12 cellular contexts compared by ENCODE assay signal in genomic region chr22:18529416-18530145, GRCh38. TPM values are rescaled to one million over a fixed set of nuclear protein-coding genes. Genes with fewer than 3 reads are reported as not detected.
DNase-seq lines count a peak whose midpoint lies in the region; ATAC-seq and TF ChIP-seq lines count a peak whose summit lies in the region.
"Not testable (repeated sequence)": the region's sequence is repeated elsewhere in the genome, so short reads cannot be mapped to it uniquely, and the experiment has no call there.
"Had no signal": no experiment of that assay in that cellular context is flagged by ENCODE, and none has a peak within 500 bp of the region (broad histone marks: within the 10 kb centered on the region; RNA-seq: fewer than 3 reads in every experiment).

No MANE protein-coding gene starts in this region.

- not testable (repeated sequence) for DNase-seq in RWPE2 (ENCODE audit: low spot score); left colon
- DNase-seq in activated naive CD8-positive, alpha-beta T cell treated with anti-CD3 and anti-CD28 coated beads, Interleukin-2, amount 10 ng/mL, durations not matched to agents 7 days and 5 days, result peak; percentile 39
- peak; percentile 71 for DNase-seq in spleen

- not testable (repeated sequence) for H3K36me3 ChIP-seq in RWPE2 (ENCODE audit: low read depth); spleen

- not testable (repeated sequence) for H3K9me3 Mint-ChIP-seq in activated naive CD8-positive, alpha-beta T cell treated with anti-CD3 and anti-CD28 coated beads, Interleukin-2, amount 10 ng/mL, durations not matched to agents 7 days and 5 days

- not testable (repeated sequence) for H3K4me1 ChIP-seq in RWPE2 (ENCODE audit: insufficient read depth, poor library complexity, severe bottlenecking); spleen

- not testable (repeated sequence) for H3K27me3 Mint-ChIP-seq in activated naive CD8-positive, alpha-beta T cell treated with anti-CD3 and anti-CD28 coated beads, Interleukin-2, amount 10 ng/mL, durations not matched to agents 7 days and 5 days

- not testable (repeated sequence) for H3K4me3 Mint-ChIP-seq in activated naive CD8-positive, alpha-beta T cell treated with anti-CD3 and anti-CD28 coated beads, Interleukin-2, amount 10 ng/mL, durations not matched to agents 7 days and 5 days

- H3K4me1 Mint-ChIP-seq in activated naive CD8-positive, alpha-beta T cell treated with anti-CD3 and anti-CD28 coated beads, Interleukin-2, amount 10 ng/mL, durations not matched to agents 7 days and 5 days, result not testable (repeated sequence)

- peak; percentile 19 for ATAC-seq in GM18867 (IDR thresholded peaks at IDR 0.05; ENCODE audit: unreplicated experiment)
- peak; percentile 3 for ATAC-seq in GM21381 (IDR thresholded peaks at IDR 0.05; ENCODE audit: unreplicated experiment)
- ATAC-seq in HG02763 (IDR thresholded peaks at IDR 0.05; ENCODE audit: unreplicated experiment), result peak; percentile 28
- ATAC-seq in HG03196 (IDR thresholded peaks at IDR 0.05; ENCODE audit: unreplicated experiment), result peak; percentile 16
- peak; percentile 18 for ATAC-seq in RWPE2 (ENCODE audit: low read depth)
- peak; percentile 7 for ATAC-seq in activated naive CD8-positive, alpha-beta T cell treated with anti-CD3 and anti-CD28 coated beads, Interleukin-2, amount 10 ng/mL, durations not matched to agents 7 days and 5 days (ENCODE audit: low read depth)
- ATAC-seq in left colon, result peak; percentile 46

- POLR2A ChIA-PET in activated naive CD8-positive, alpha-beta T cell treated with anti-CD3 and anti-CD28 coated beads, Interleukin-2, amount 10 ng/mL, durations not matched to agents 7 days and 5 days (lab: Charles Lee), result not testable (repeated sequence)

- H3K27me3 ChIP-seq in RWPE2 (ENCODE audit: insufficient read depth, poor library complexity, severe bottlenecking); spleen (replicated peaks in 1 of 7): not testable (repeated sequence)

- intact Hi-C loops in left colon (cut with DNase I, micrococcal nuclease); spleen (cut with DNase I; ENCODE audit: low total_unique reads): not testable (repeated sequence)

- H3K27ac Mint-ChIP-seq in activated naive CD8-positive, alpha-beta T cell treated with anti-CD3 and anti-CD28 coated beads, Interleukin-2, amount 10 ng/mL, durations not matched to agents 7 days and 5 days, result not testable (repeated sequence)

- not testable (repeated sequence) for TF ChIP-seq POLR2A in spleen (IDR thresholded peaks at IDR 0.05)

- not testable (repeated sequence) for H3K27ac ChIP-seq in RWPE2 (ENCODE audit: poor library complexity, severe bottlenecking); spleen

- TF ChIP-seq CTCF in RWPE2 (IDR thresholded peaks at IDR 0.05; ENCODE audit: poor library complexity, severe bottlenecking); spleen (IDR thresholded peaks at IDR 0.05 in 8 of 11, conservative IDR thresholded peaks at IDR 0.05 in 3 of 11): not testable (repeated sequence)

- not testable (repeated sequence) for H3K4me3 ChIP-seq in RWPE2 (ENCODE audit: severe bottlenecking)
- H3K4me3 ChIP-seq in spleen, result peak overlapping the region in 1 of 8 donors; percentile 32

- H3K9me3 ChIP-seq in RWPE2 (ENCODE audit: severe bottlenecking); spleen: not testable (repeated sequence)

- 0 to 20% methylated on average over 2 to 3 of the region's 57 CpGs; no CpG with 5 or more reads in 3 of the 5 donors for WGBS in spleen, 5 donors

- H3K36me3 Mint-ChIP-seq in activated naive CD8-positive, alpha-beta T cell treated with anti-CD3 and anti-CD28 coated beads, Interleukin-2, amount 10 ng/mL, durations not matched to agents 7 days and 5 days, result not testable (repeated sequence)

RNA-seq across cellular contexts. Expression of gene TMEM191B, which starts 2.0 kb away (rescaled TPM):
- total RNA-seq in activated naive CD8-positive, alpha-beta T cell treated with anti-CD3 and anti-CD28 coated beads, Interleukin-2, amount 10 ng/mL, durations not matched to agents 7 days and 5 days, result 1 to 10 TPM; 4.4 to 5.2 TPM
- total RNA-seq in left colon, result 1 to 10 TPM; 2.1 to 6.7 TPM
- 1 to 10 TPM in 3 of 7 donors, under 1 TPM in 1, not detected in 3; 0.60 to 4.0 (median 2.0) TPM for total RNA-seq in spleen
- 1 to 10 TPM in 2 of 3 donors, under 1 TPM in 1; 0.83 to 4.3 (median 3.5) TPM for polyA plus RNA-seq in spleen

RNA-seq across cellular contexts. Expression of gene GGTLC3, which starts 11.6 kb away (rescaled TPM):
- total RNA-seq in activated naive CD8-positive, alpha-beta T cell treated with anti-CD3 and anti-CD28 coated beads, Interleukin-2, amount 10 ng/mL, durations not matched to agents 7 days and 5 days, result not detected
- total RNA-seq in left colon, result not detected
- not detected for total RNA-seq in spleen
- not detected for polyA plus RNA-seq in spleen
- total RNA-seq: CD4-positive, CD25-positive, alpha-beta regulatory T cell; esophagus muscularis mucosa; HT1080; mesenteric fat pad had no signal
- polyA plus RNA-seq: CD4-positive, CD25-positive, alpha-beta regulatory T cell had no signal
